ENCODE assay signal across 22 cellular contexts in genomic region chr4:74555231-74555630, GRCh38.
DNase-seq lines count a peak whose midpoint lies in the region; ATAC-seq and TF ChIP-seq lines count a peak whose summit lies in the region.
"Had no signal": no experiment of that assay in that cellular context is flagged by ENCODE, and none has a peak within 500 bp of the region (broad histone marks: within the 10 kb centered on the region; RNA-seq: fewer than 3 reads in every experiment).

No MANE protein-coding gene starts in this region.

- no peak overlapping the region for H2BK120ac ChIP-seq in IMR-90 (ENCODE audit: low read depth, low read length)

- H3K56ac ChIP-seq in IMR-90 (ENCODE audit: extremely low read depth, insufficient read depth, low read length): no peak overlapping the region

- no peak overlapping the region for H3K4me3 ChIP-seq in IMR-90 (ENCODE audit: insufficient read depth, low read depth, low read length)
- no peak overlapping the region for H3K4me3 ChIP-seq in astrocyte of the spinal cord (ENCODE audit: low read depth, low read length)
- no peak overlapping the region for H3K4me3 ChIP-seq in BE2C (ENCODE audit: low read depth, low read length)
- H3K4me3 ChIP-seq: adrenal gland; BLaER1 treated with 17β-estradiol and CSF1 and Interleukin-3, amounts not matched to agents 10 nM and 100 nM; HAP-1 had no signal

- no peak overlapping the region for H3K27ac ChIP-seq in IMR-90 (ENCODE audit: insufficient read depth, low read length)
- H3K27ac ChIP-seq: adrenal gland; BLaER1 treated with 17β-estradiol and CSF1 and Interleukin-3, amounts not matched to agents 10 nM and 100 nM; HL-60 had no signal

- H3K36me3 ChIP-seq in IMR-90 (ENCODE audit: control insufficient read depth, insufficient read depth, low read length): no peaks in the 10 kb centered on the region
- H3K36me3 ChIP-seq in BE2C: no peaks in the 10 kb centered on the region
- H3K36me3 ChIP-seq: adrenal gland; BLaER1 treated with 17β-estradiol and CSF1 and Interleukin-3, amounts not matched to agents 10 nM and 100 nM; HAP-1 had no signal

- DNase-seq in DMS53 treated with DMSO at 0.1 percent for 48 hours (lab: John Stamatoyannopoulos, UW; ENCODE audit: unreplicated experiment): peak; percentile 74
- DNase-seq in IMR-90: peak; percentile 69
- DNase-seq in astrocyte of the spinal cord (ENCODE audit: low read depth, low spot score): peak; percentile 83
- peak; percentile 30 for DNase-seq in iris pigment epithelial cell (ENCODE audit: low read depth)
- no peak for DNase-seq in BE2C
- no peak for DNase-seq in stimulated activated CD4-positive, alpha-beta T cell treated with anti-CD3 and anti-CD28 coated beads, Interleukin-12 subunit alpha, Interleukin-12 subunit beta, amount 100 ng/mL, for 4 hours
- no peak for DNase-seq in hippocampal formation (lab: John Stamatoyannopoulos, UW)
- DNase-seq in GDM1 (lab: John Stamatoyannopoulos, UW): no peak
- DNase-seq: activated CD4-positive, alpha-beta T cell treated with anti-CD3 and anti-CD28 coated beads, Interleukin-2, amount 10 ng/mL, durations not matched to agents 7 days and 5 days; activated CD8-positive, alpha-beta memory T cell treated with anti-CD3 and anti-CD28 coated beads, Interleukin-2, amount 50 U/mL, for 4 hours; activated gamma-delta T cell; adrenal gland; effector CD8-positive, alpha-beta T cell; hypothalamus; left cardiac atrium; NCI-H1930; NCI-H526; posterior cingulate gyrus; stimulated activated naive CD8-positive, alpha-beta T cell treated with anti-CD3 and anti-CD28 coated beads, Interleukin-15, amount 100 ng/mL, for 72 hours had no signal

- H3K14ac ChIP-seq in IMR-90 (replicated peaks; ENCODE audit: low read depth, low read length): no peak overlapping the region

- H3K79me1 ChIP-seq in IMR-90 (ENCODE audit: low read depth in 1 of 2, low read length in 2 of 2): no peaks in the 10 kb centered on the region

- in situ Hi-C loops in IMR-90 (cut with MboI; ENCODE audit: low sequenced_read_pairs): no loop called here
- in situ Hi-C loops in astrocyte of the spinal cord (cut with HindIII; ENCODE audit: low sequenced_read_pairs): no loop called here

- H3K4me2 ChIP-seq in IMR-90 (ENCODE audit: low read depth, low read length): no peak overlapping the region
- H3K4me2 ChIP-seq: BLaER1 treated with 17β-estradiol and CSF1 and Interleukin-3, amounts not matched to agents 10 nM and 100 nM had no signal

- CTCF ChIA-PET in IMR-90 (lab: Yijun Ruan, JAX): interaction anchor here (0.6 to 1.1 kb wide), 3 partner anchors 9 to 178 kb away, joined by 3 to 4 read pairs (median 4); no protein-coding TSS in a partner anchor

- no TSS peak for BruUV-seq in IMR-90 (replicated peaks; lab: Mats Ljungman, UMichigan)

- no peaks in the 10 kb centered on the region for H3K9me1 ChIP-seq in IMR-90 (ENCODE audit: insufficient read depth, low read length)

- H2AK9ac ChIP-seq in IMR-90 (replicated peaks; ENCODE audit: low read depth, low read length, poor library complexity): no peak overlapping the region

- H4K5ac ChIP-seq in IMR-90 (ENCODE audit: low read depth, low read length): no peak overlapping the region

- H3K9me3 ChIP-seq in IMR-90 (ENCODE audit: control insufficient read depth, insufficient read depth, low read length) (no peaks in the 10 kb centered on the region), BE2C (no peaks in the 10 kb centered on the region)
- H3K9me3 ChIP-seq: HAP-1 had no signal

- H2AK5ac ChIP-seq in IMR-90 (ENCODE audit: low read depth, low read length): no peak overlapping the region

- dilution Hi-C loops in IMR-90 (cut with HindIII; ENCODE audit: low sequenced_read_pairs, unreplicated experiment): no loop called here

- H2BK5ac ChIP-seq in IMR-90 (ENCODE audit: low read depth, low read length, poor library complexity, severe bottlenecking): no peak overlapping the region

- no peak overlapping the region for H3K9ac ChIP-seq in IMR-90 (ENCODE audit: low read depth, low read length)
- H3K9ac ChIP-seq: BLaER1 treated with 17β-estradiol and CSF1 and Interleukin-3, amounts not matched to agents 10 nM and 100 nM had no signal

- TF ChIP-seq POLR2A in IMR-90 (IDR thresholded peaks at IDR 0.05; ENCODE audit: low read depth, low read length): no peak

- no peaks in the 10 kb centered on the region for H3K27me3 ChIP-seq in IMR-90 (ENCODE audit: control insufficient read depth, insufficient read depth, low read length)
- H3K27me3 ChIP-seq in BE2C: no peaks in the 10 kb centered on the region
- H3K27me3 ChIP-seq: adrenal gland; BLaER1 treated with 17β-estradiol and CSF1 and Interleukin-3, amounts not matched to agents 10 nM and 100 nM had no signal

- TF ChIP-seq CTCF in IMR-90 (conservative IDR thresholded peaks at IDR 0.05; ENCODE audit: low read depth, low read length) (no peak), astrocyte of the spinal cord (IDR thresholded peaks at IDR 0.05; ENCODE audit: low read depth, low read length) (no peak), BE2C (IDR thresholded peaks at IDR 0.05; ENCODE audit: low read depth, low read length) (no peak)

- H2AFZ ChIP-seq in IMR-90 (replicated peaks; ENCODE audit: low read length, poor library complexity): no peak overlapping the region

- H4K91ac ChIP-seq in IMR-90 (ENCODE audit: insufficient read depth, low read depth, low read length): no peak overlapping the region

- no peaks in the 10 kb centered on the region for H4K20me1 ChIP-seq in IMR-90 (ENCODE audit: insufficient read depth, low read length)
- H4K20me1 ChIP-seq: BLaER1 treated with 17β-estradiol and CSF1 and Interleukin-3, amounts not matched to agents 10 nM and 100 nM had no signal

- H3K4me1 ChIP-seq in IMR-90 (ENCODE audit: control insufficient read depth, insufficient read depth, low read length): no peaks in the 10 kb centered on the region
- H3K4me1 ChIP-seq in BE2C: no peaks in the 10 kb centered on the region
- H3K4me1 ChIP-seq: adrenal gland; BLaER1 treated with 17β-estradiol and CSF1 and Interleukin-3, amounts not matched to agents 10 nM and 100 nM; HAP-1 had no signal

- no peak overlapping the region for H2BK20ac ChIP-seq in IMR-90 (ENCODE audit: low read depth, low read length)

- intact Hi-C loops in IMR-90 (cut with micrococcal nuclease): no loop called here

- no peak overlapping the region for H3K4ac ChIP-seq in IMR-90 (ENCODE audit: low read depth, low read length)

- no peak overlapping the region for H4K8ac ChIP-seq in IMR-90 (ENCODE audit: low read depth in 2 of 2, low read length in 2 of 2)

- POLR2A ChIA-PET in IMR-90 (lab: Charles Lee; ENCODE audit: unreplicated experiment): no interaction called here

- H3K23ac ChIP-seq in IMR-90 (ENCODE audit: low read depth, low read length): no peak overlapping the region

- H3K18ac ChIP-seq in IMR-90 (ENCODE audit: low read depth, low read length): no peak overlapping the region

- no peak for TF ChIP-seq RAD21 in IMR-90 (IDR thresholded peaks at IDR 0.05; ENCODE audit: low read length)

- no peak overlapping the region for H2BK15ac ChIP-seq in IMR-90 (ENCODE audit: low read depth, low read length)

- ATAC-seq in IMR-90 (ENCODE audit: low read depth): peak; percentile 80
- ATAC-seq: stimulated activated naive CD8-positive, alpha-beta T cell treated with anti-CD3 and anti-CD28 coated beads, Interleukin-15, amount 100 ng/mL, for 72 hours had no signal

TF ChIP-seq in IMR-90, 13 proteins besides CTCF, POLR2A, EP300 and RAD21:
- TF ChIP-seq FOS (IDR thresholded peaks at IDR 0.05; ENCODE audit: low read depth, low read length) (no peak), RCOR1 (IDR thresholded peaks at IDR 0.05; ENCODE audit: insufficient replicate concordance, low read length) (no peak), ELK1 (IDR thresholded peaks at IDR 0.05; ENCODE audit: borderline replicate concordance, low read depth, low read length) (no peak), SMC3 (IDR thresholded peaks at IDR 0.05; ENCODE audit: low read depth, low read length) (no peak), BHLHE40 (IDR thresholded peaks at IDR 0.05; ENCODE audit: low read depth, low read length) (no peak), NFE2L2 (IDR thresholded peaks at IDR 0.05; ENCODE audit: low read depth, low read length) (no peak), RFX5 (IDR thresholded peaks at IDR 0.05; ENCODE audit: low read depth, low read length) (no peak), MAFK (IDR thresholded peaks at IDR 0.05; ENCODE audit: low read depth, low read length) (no peak), MAZ (IDR thresholded peaks at IDR 0.05; ENCODE audit: borderline replicate concordance, low read depth, low read length) (no peak)

Comparison
In these comparisons a context has a peak if more than half of its experiments do, and no peak if none do; other contexts are left out.
1. DNase-seq: peak in DMS53 treated with DMSO at 0.1 percent for 48 hours (single experiment), IMR-90 (single experiment), astrocyte of the spinal cord (single experiment) and iris pigment epithelial cell (single experiment); none in BE2C (single experiment), stimulated activated CD4-positive, alpha-beta T cell treated with anti-CD3 and anti-CD28 coated beads, Interleukin-12 subunit alpha, Interleukin-12 subunit beta, amount 100 ng/mL, for 4 hours (single experiment), hippocampal formation (0 of 2) and GDM1 (single experiment).